Comparison of ENCODE assay signal across 1 cellular context in the genomic region with DNA sequence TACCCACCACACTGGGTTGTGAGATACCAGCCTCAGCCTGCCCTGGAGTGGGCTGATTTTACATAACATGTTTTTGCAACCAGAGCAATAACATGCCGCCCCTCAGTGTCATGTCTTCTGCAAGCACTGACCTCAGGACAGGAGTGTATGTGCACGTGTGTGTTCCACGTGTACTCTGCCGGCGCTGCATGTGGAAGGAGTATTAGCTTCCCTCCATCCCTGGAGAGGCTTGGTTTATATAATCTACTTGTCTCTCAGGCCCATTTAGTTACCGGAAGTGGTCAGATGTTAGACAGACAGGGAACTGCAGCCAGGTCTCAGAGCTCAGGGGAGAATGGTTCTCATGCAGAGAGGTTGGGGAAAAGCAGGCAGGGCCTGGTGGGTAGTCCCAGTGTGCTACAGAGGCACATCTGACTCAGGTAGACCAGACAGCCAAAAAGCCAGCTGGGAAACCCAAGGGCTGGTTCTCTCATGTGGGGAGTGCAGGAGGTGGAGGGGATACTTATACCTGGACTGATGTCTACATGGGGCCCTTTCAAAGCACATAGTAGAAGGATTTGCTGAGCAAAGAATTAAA.
TF ChIP-seq lines count a peak whose summit lies in the region.

No MANE protein-coding gene starts in this region.

TF ChIP-seq in GM12878, 131 proteins besides CTCF, POLR2A, EP300 and RAD21:
- TF ChIP-seq ZNF217 (IDR thresholded peaks at IDR 0.05) = no peak
- no peak for TF ChIP-seq POLR2AphosphoS5 (IDR thresholded peaks at IDR 0.05; ENCODE audit: low read length)
- TF ChIP-seq RBBP5 (conservative IDR thresholded peaks at IDR 0.05) = no peak
- TF ChIP-seq, protein P1, sequence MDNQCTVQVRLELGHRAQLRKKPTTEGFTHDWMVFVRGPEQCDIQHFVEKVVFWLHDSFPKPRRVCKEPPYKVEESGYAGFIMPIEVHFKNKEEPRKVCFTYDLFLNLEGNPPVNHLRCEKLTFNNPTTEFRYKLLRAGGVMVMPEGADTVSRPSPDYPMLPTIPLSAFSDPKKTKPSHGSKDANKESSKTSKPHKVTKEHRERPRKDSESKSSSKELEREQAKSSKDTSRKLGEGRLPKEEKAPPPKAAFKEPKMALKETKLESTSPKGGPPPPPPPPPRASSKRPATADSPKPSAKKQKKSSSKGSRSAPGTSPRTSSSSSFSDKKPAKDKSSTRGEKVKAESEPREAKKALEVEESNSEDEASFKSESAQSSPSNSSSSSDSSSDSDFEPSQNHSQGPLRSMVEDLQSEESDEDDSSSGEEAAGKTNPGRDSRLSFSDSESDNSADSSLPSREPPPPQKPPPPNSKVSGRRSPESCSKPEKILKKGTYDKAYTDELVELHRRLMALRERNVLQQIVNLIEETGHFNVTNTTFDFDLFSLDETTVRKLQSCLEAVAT (IDR thresholded peaks at IDR 0.05) = no peak
- TF ChIP-seq RUNX3 (IDR thresholded peaks at IDR 0.05; ENCODE audit: low read length) = 0 out of 2 replicates have a peak, but pooled peaks have one; percentile 23
- no peak for TF ChIP-seq ZSCAN29 (IDR thresholded peaks at IDR 0.05)
- TF ChIP-seq RCOR1 (conservative IDR thresholded peaks at IDR 0.05; ENCODE audit: low read depth, low read length) = no peak
TF ChIP-seq in GM12878: peak in this region for 1.
